In the genomic region with DNA sequence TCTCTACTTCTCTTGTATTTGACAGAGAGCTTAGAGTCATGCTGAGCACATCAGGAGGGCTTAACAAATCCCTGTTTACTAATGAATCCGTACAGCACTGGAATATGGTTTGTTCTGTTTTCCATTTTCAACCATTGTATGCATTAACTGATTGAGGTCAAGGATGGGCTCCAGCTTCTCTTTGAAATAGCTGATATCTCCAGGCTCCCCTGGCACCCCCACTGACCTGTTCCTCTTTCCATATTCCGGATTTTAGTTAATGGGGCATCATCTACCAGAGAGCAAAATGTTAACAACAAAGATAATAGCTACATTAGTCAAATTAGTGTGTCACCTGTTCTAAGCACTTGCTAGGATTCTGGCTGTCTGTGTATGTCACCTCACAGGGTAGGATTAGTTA, we compare ENCODE assay signal across 22 cellular contexts.
"Had no signal": no experiment of that assay in that cellular context is flagged by ENCODE, and none has a peak within 500 bp of the region (broad histone marks: within the 10 kb centered on the region; RNA-seq: fewer than 3 reads in every experiment).

No MANE protein-coding gene starts in this region.

- H3K4me3 Mint-ChIP-seq: activated naive CD4-positive, alpha-beta T cell treated with anti-CD3 and anti-CD28 coated beads for 36 hours; activated naive CD8-positive, alpha-beta T cell treated with anti-CD3 and anti-CD28 coated beads, Interleukin-2, amount 50 U/mL, for 24 hours; naive thymus-derived CD4-positive, alpha-beta T cell had no signal

- DNase-seq: activated CD4-positive, CD25-positive, alpha-beta regulatory T cell; activated naive CD4-positive, alpha-beta T cell treated with anti-CD3 and anti-CD28 coated beads for 36 hours; activated naive CD8-positive, alpha-beta T cell treated with anti-CD3 and anti-CD28 coated beads, Interleukin-2, amount 50 U/mL, for 24 hours; aorta; cerebellar nuclear complex; effector memory CD4-positive, alpha-beta T cell; foreskin keratinocyte; glutamatergic neuron; hypothalamus; kidney; left lung; mammary epithelial cell; mucosa of descending colon; naive thymus-derived CD4-positive, alpha-beta T cell; nucleus accumbens; stimulated activated CD4-positive, alpha-beta T cell treated with anti-CD3 and anti-CD28 coated beads, Interleukin-15, amount 100 ng/mL, for 24 hours; stimulated activated CD4-positive, alpha-beta T cell treated with anti-CD3 and anti-CD28 coated beads, Interleukin-4, amount 100 ng/mL, for 1 hour; stimulated activated naive CD4-positive, alpha-beta T cell treated with Interleukin-2 at 50 U/mL for 16 hours; substantia nigra had no signal

- H3K4me3 ChIP-seq: breast epithelium, left lung, mucosa of descending colon, right atrium auricular region had no signal

- H3K36me3 Mint-ChIP-seq: naive thymus-derived CD4-positive, alpha-beta T cell had no signal

- H3K27ac ChIP-seq: breast epithelium, foreskin keratinocyte, left lung, right atrium auricular region had no signal

- H3K27ac Mint-ChIP-seq: activated naive CD4-positive, alpha-beta T cell treated with anti-CD3 and anti-CD28 coated beads for 36 hours; activated naive CD8-positive, alpha-beta T cell treated with anti-CD3 and anti-CD28 coated beads, Interleukin-2, amount 50 U/mL, for 24 hours; naive thymus-derived CD4-positive, alpha-beta T cell had no signal

- H3K36me3 ChIP-seq: breast epithelium, left lung, right atrium auricular region had no signal

- H3K9me3 Mint-ChIP-seq: activated naive CD4-positive, alpha-beta T cell treated with anti-CD3 and anti-CD28 coated beads for 36 hours; activated naive CD8-positive, alpha-beta T cell treated with anti-CD3 and anti-CD28 coated beads, Interleukin-2, amount 50 U/mL, for 24 hours; naive thymus-derived CD4-positive, alpha-beta T cell had no signal

- H3K27me3 ChIP-seq: breast epithelium, left lung, right atrium auricular region had no signal

- ATAC-seq: activated naive CD8-positive, alpha-beta T cell treated with anti-CD3 and anti-CD28 coated beads, Interleukin-2, amount 50 U/mL, for 24 hours; foreskin keratinocyte; left lung; mucosa of descending colon; naive thymus-derived CD4-positive, alpha-beta T cell had no signal

- H3K9me3 ChIP-seq: breast epithelium, left lung, mucosa of descending colon, right atrium auricular region had no signal

- FAIRE-seq: kidney, TTC549 had no signal

- H3K4me1 ChIP-seq: breast epithelium had no signal

- H3K27me3 Mint-ChIP-seq: activated naive CD8-positive, alpha-beta T cell treated with anti-CD3 and anti-CD28 coated beads, Interleukin-2, amount 50 U/mL, for 24 hours had no signal
